In the genomic region with DNA sequence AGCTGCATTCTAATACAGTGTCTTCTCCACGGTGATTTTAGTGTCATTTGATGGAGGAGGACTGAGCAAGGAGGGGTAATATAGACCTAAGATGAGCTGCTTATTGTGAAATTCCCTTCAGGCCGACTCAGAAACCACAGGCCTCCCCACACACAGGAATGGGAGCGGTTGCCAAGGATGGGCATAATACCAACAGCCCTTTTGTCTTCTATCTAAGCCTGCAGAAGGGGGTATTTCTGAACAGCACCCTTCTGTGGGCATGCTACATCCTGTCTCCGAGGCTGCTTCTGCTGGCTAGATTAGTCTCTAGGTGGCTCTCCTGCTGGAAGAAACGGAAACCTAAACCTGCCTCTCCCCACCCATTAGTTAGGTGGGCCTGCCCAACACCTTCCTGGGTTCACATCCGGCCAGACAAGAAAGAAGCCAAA, we compare ENCODE assay signal across 7 cellular contexts.
DNase-seq lines count a peak whose midpoint lies in the region; ATAC-seq and TF ChIP-seq lines count a peak whose summit lies in the region.

No MANE protein-coding gene starts in this region.

- intact Hi-C loops in Panc1 (cut with micrococcal nuclease; ENCODE audit: unreplicated experiment) = loop anchor here (2.0 kb wide), 2 partner anchors 75 to 429 kb away; no protein-coding TSS in a partner anchor
- intact Hi-C loops in body of pancreas (cut with DNase I) = loop anchor here (10.0 kb wide), 1 partner anchor 537 kb away; no protein-coding TSS in a partner anchor

- DNase-seq in HCEC 1CT (peak; percentile 52), Panc1 (ENCODE audit: low read depth, low spot score) (no peak), renal cortical epithelial cell (ENCODE audit: low read depth) (peak; percentile 72), body of pancreas (no peak), G401 (ENCODE audit: low spot score) (no peak), DMS79 treated with DMSO at 0.1 percent for 48 hours (lab: John Stamatoyannopoulos, UW) (no peak)

- no peak overlapping the region for H3K4me3 ChIP-seq in Panc1 (ENCODE audit: low read depth in 2 of 2, low read length in 2 of 2)
- no peak overlapping the region for H3K4me3 ChIP-seq in body of pancreas

- POLR2A ChIA-PET in Panc1 (lab: Charles Lee) = interaction anchor here (0.7 kb wide), 1 partner anchor 10 kb away, joined by 3 read pairs; no protein-coding TSS in a partner anchor

- CTCF ChIA-PET in Panc1 (lab: Charles Lee) = interaction anchor here (0.7 to 2.8 kb wide), 16 partner anchors 10 to 429 kb away, joined by 3 to 21 read pairs (median 5); no protein-coding TSS in a partner anchor

- H3K27ac ChIP-seq in Panc1 (ENCODE audit: low read length) (no peak overlapping the region), cingulate gyrus (ENCODE audit: low read depth, low read length) (peak overlapping the region; percentile 70), body of pancreas (no peak overlapping the region)

- H3K4me1 ChIP-seq in Panc1 (ENCODE audit: control insufficient read depth, insufficient read depth, low read length) (0 out of 2 replicates have a peak, but pooled peaks cover 5% of the 10 kb centered on the region), body of pancreas (peaks cover 6% of the 10 kb centered on the region)

- TF ChIP-seq POLR2A in body of pancreas (IDR thresholded peaks at IDR 0.05) = no peak

- no peaks in the 10 kb centered on the region for H3K9me3 ChIP-seq in Panc1 (ENCODE audit: control insufficient read depth, insufficient read depth, low read depth, low read length)
- no peaks in the 10 kb centered on the region for H3K9me3 ChIP-seq in body of pancreas

- ATAC-seq in Panc1 (peak; percentile 50), body of pancreas (no peak)

- TF ChIP-seq CTCF in Panc1 (IDR thresholded peaks at IDR 0.05) (peak; percentile 74), body of pancreas (IDR thresholded peaks at IDR 0.05) (no peak)

- WGBS in body of pancreas, 2 donors = 60 to 73% methylated on average over 6 of the region's 6 CpGs

- no peaks in the 10 kb centered on the region for H3K36me3 ChIP-seq in Panc1 (ENCODE audit: control insufficient read depth, insufficient read depth, low read length)
- no peaks in the 10 kb centered on the region for H3K36me3 ChIP-seq in body of pancreas (replicated peaks in 1 of 2; ENCODE audit: insufficient read depth in 1 of 2, low read depth in 2 of 2)

- in situ Hi-C loops in Panc1 (cut with HindIII; ENCODE audit: low pct_unique_long_range_greater_than_20kb, low sequenced_read_pairs) = no loop called here
- in situ Hi-C loops in G401 (cut with HindIII; ENCODE audit: low sequenced_read_pairs) = no loop called here

- BruUV-seq in Panc1 (replicated peaks; lab: Mats Ljungman, UMichigan) = no TSS peak

- H3K27me3 ChIP-seq in Panc1 (ENCODE audit: control insufficient read depth, insufficient read depth, low read length) (no peaks in the 10 kb centered on the region), body of pancreas (no peaks in the 10 kb centered on the region)

Comparison
In these comparisons a context has a peak if more than half of its experiments do, and no peak if none do; other contexts are left out.
1. DNase-seq: peak in HCEC 1CT (single experiment) and renal cortical epithelial cell (single experiment); none in Panc1 (single experiment), body of pancreas (0 of 4), G401 (single experiment) and DMS79 treated with DMSO at 0.1 percent for 48 hours (single experiment).